Comparison of ENCODE assay signal across 8 cellular contexts in genomic region chr1:47424336-47424982, GRCh38. TPM values are rescaled to one million over a fixed set of nuclear protein-coding genes. Genes with fewer than 3 reads are reported as not detected.
DNase-seq lines count a peak whose midpoint lies in the region; ATAC-seq, FAIRE-seq and TF ChIP-seq lines count a peak whose summit lies in the region.

No MANE protein-coding gene starts in this region.

- BruUV-seq in endothelial cell of umbilical vein (replicated peaks; lab: Mats Ljungman, UMichigan): no TSS peak

- H3K27ac Mint-ChIP-seq in CD8-positive, alpha-beta T cell: no peak overlapping the region

- H3K4me1 ChIP-seq in CD8-positive, alpha-beta T cell (ENCODE audit: insufficient read depth, low read length): no peaks in the 10 kb centered on the region
- H3K4me1 ChIP-seq in HEK293 (ENCODE audit: control insufficient read depth, insufficient read depth, low read length) (no peaks in the 10 kb centered on the region), NT2/D1 (ENCODE audit: insufficient read depth, insufficient read length) (no peaks in the 10 kb centered on the region), endothelial cell of umbilical vein (ENCODE audit: control insufficient read depth, extremely low read depth, insufficient read depth, low read length) (no peaks in the 10 kb centered on the region)

- intact Hi-C loops in CD8-positive, alpha-beta T cell (cut with DNase I, micrococcal nuclease): loop anchor here in 1 of 2 experiments (10.0 kb wide), 1 partner anchor 230 kb away; the partner anchor contains the start of gene PDZK1IP1
- intact Hi-C loops in endothelial cell of umbilical vein (cut with micrococcal nuclease): loop anchor here (1.0 to 5.0 kb wide), 3 partner anchors 36 to 245 kb away; partner anchors contain the start of gene STIL

- TF ChIP-seq CTCF in CD8-positive, alpha-beta T cell (IDR thresholded peaks at IDR 0.05): peak; percentile 26
- peak; percentile 95 for TF ChIP-seq CTCF in HEK293 (tag by site-specific recombination; IDR thresholded peaks at IDR 0.05)
- TF ChIP-seq CTCF in endothelial cell of umbilical vein (IDR thresholded peaks at IDR 0.05; ENCODE audit: extremely low read depth in 1 of 2, insufficient read depth in 1 of 2, low read depth in 1 of 2, low read length in 2 of 2): peak; percentile 72 to 83

- DNase-seq in CD8-positive, alpha-beta T cell: no peak
- DNase-seq in NT2/D1 (ENCODE audit: low read depth, low spot score) (peak; percentile 87), endothelial cell of umbilical vein (ENCODE audit: low read depth, low spot score) (peak; percentile 29), pons (ENCODE audit: low spot score) (peak; percentile 48), NOMO-1 (lab: John Stamatoyannopoulos, UW; ENCODE audit: unreplicated experiment in 2 of 2) (no peak)
- DNase-seq in activated effector memory CD4-positive, alpha-beta T cell treated with anti-CD3 and anti-CD28 coated beads, Interleukin-2, amount 50 U/mL, for 16 hours: no peak
- no peak for DNase-seq in activated CD4-positive, alpha-beta T cell treated with anti-CD3 and anti-CD28 coated beads, Interleukin-2, amount 50 U/mL, for 1 hour

- dilution Hi-C loops in endothelial cell of umbilical vein (cut with MboI; ENCODE audit: extremely low pct_ligation_motif_present, low sequenced_read_pairs): no loop called here

- H3K79me2 ChIP-seq in endothelial cell of umbilical vein (ENCODE audit: control insufficient read depth, insufficient read depth, low read length): no peaks in the 10 kb centered on the region

- FAIRE-seq in endothelial cell of umbilical vein (lab: Jason Lieb, UNC): peak; percentile 73

- H3K4me1 Mint-ChIP-seq in CD8-positive, alpha-beta T cell (ENCODE audit: low read depth): peaks cover 2% of the 10 kb centered on the region

- peaks cover 10% of the 10 kb centered on the region for H3K27me3 ChIP-seq in CD8-positive, alpha-beta T cell (ENCODE audit: insufficient read depth, low read length)
- peaks cover 13% of the 10 kb centered on the region for H3K27me3 ChIP-seq in NT2/D1 (ENCODE audit: insufficient read depth, insufficient read length)
- H3K27me3 ChIP-seq in endothelial cell of umbilical vein (ENCODE audit: control insufficient read depth in 2 of 2, insufficient read depth in 2 of 2, low read length in 2 of 2): peaks cover 7 to 13% of the 10 kb centered on the region in 2 experiments

- no peaks in the 10 kb centered on the region for H3K36me3 ChIP-seq in CD8-positive, alpha-beta T cell (ENCODE audit: insufficient read depth, low read length)
- H3K36me3 ChIP-seq in HEK293 (ENCODE audit: control insufficient read depth in 2 of 2, insufficient read depth in 1 of 2, low read length in 2 of 2) (no peaks in the 10 kb centered on the region), NT2/D1 (ENCODE audit: insufficient read depth, insufficient read length, low read length) (no peaks in the 10 kb centered on the region), endothelial cell of umbilical vein (ENCODE audit: control insufficient read depth in 2 of 2, extremely low read depth in 1 of 2, insufficient read depth in 2 of 2, low read length in 2 of 2) (no peaks in the 10 kb centered on the region)

- no peaks in the 10 kb centered on the region for H3K36me3 Mint-ChIP-seq in CD8-positive, alpha-beta T cell

- no peaks in the 10 kb centered on the region for H4K20me1 ChIP-seq in endothelial cell of umbilical vein (replicated peaks; ENCODE audit: control insufficient read depth, extremely low read depth, insufficient read depth, low read length)

- H3K27me3 Mint-ChIP-seq in CD8-positive, alpha-beta T cell (ENCODE audit: low read depth): peaks cover 28% of the 10 kb centered on the region

- ATAC-seq in CD8-positive, alpha-beta T cell: no peak

- no peak overlapping the region for H3K4me2 ChIP-seq in endothelial cell of umbilical vein (ENCODE audit: insufficient read depth, low read length)

- no peak overlapping the region for H2AFZ ChIP-seq in endothelial cell of umbilical vein (ENCODE audit: low read depth, low read length)

- H3K4me3 Mint-ChIP-seq in CD8-positive, alpha-beta T cell: no peak overlapping the region

- H3K27ac ChIP-seq in CD8-positive, alpha-beta T cell (ENCODE audit: low read depth, low read length): no peak overlapping the region
- H3K27ac ChIP-seq in HEK293 (ENCODE audit: extremely low read depth, low read depth, low read length): no peak overlapping the region
- H3K27ac ChIP-seq in endothelial cell of umbilical vein (ENCODE audit: insufficient read depth, low read depth, low read length): no peak overlapping the region

- H3K9ac ChIP-seq in NT2/D1 (ENCODE audit: insufficient read length, low read depth) (no peak overlapping the region), endothelial cell of umbilical vein (replicated peaks; ENCODE audit: extremely low read depth, insufficient read depth, low read length) (no peak overlapping the region)

- CTCF ChIA-PET in CD8-positive, alpha-beta T cell (lab: Charles Lee): interaction anchor here (0.6 to 2.1 kb wide), 7 partner anchors 9 to 232 kb away, joined by 3 to 10 read pairs (median 3); partner anchors contain the start of gene FOXD2
- CTCF ChIA-PET in HEK293 (lab: Yijun Ruan, JAX) (interaction anchor here (0.6 to 13.6 kb wide), 22 partner anchors 8 to 601 kb away, joined by 3 to 151 read pairs (median 4); partner anchors contain the start of gene FOXD2), endothelial cell of umbilical vein (lab: Charles Lee) (interaction anchor here (1.0 to 3.7 kb wide), 6 partner anchors 10 to 302 kb away, joined by 3 to 46 read pairs (median 6); partner anchors contain the start of gene FOXD2)

- TF ChIP-seq POLR2A in endothelial cell of umbilical vein (IDR thresholded peaks at IDR 0.05; ENCODE audit: low read depth, low read length): no peak

- H3K4me3 ChIP-seq in CD8-positive, alpha-beta T cell (ENCODE audit: low read depth, low read length): no peak overlapping the region
- H3K4me3 ChIP-seq in HEK293 (ENCODE audit: low read depth, low read length) (no peak overlapping the region), NT2/D1 (ENCODE audit: insufficient read length, low read depth) (no peak overlapping the region), endothelial cell of umbilical vein (replicated peaks in 1 of 3; ENCODE audit: insufficient read depth in 1 of 3, low read depth in 1 of 3, low read length in 3 of 3) (no peak overlapping the region)

- POLR2A ChIA-PET in CD8-positive, alpha-beta T cell (lab: Charles Lee): no interaction called here
- POLR2A ChIA-PET in HEK293 (lab: Yijun Ruan, JAX): no interaction called here
- POLR2A ChIA-PET in endothelial cell of umbilical vein (lab: Charles Lee): no interaction called here

- H3K9me1 ChIP-seq in endothelial cell of umbilical vein (replicated peaks; ENCODE audit: control insufficient read depth, extremely low read depth, insufficient read depth, low read length): no peaks in the 10 kb centered on the region

- no peaks in the 10 kb centered on the region for H3K9me3 Mint-ChIP-seq in CD8-positive, alpha-beta T cell

- H3K9me3 ChIP-seq in CD8-positive, alpha-beta T cell (ENCODE audit: low read length): no peaks in the 10 kb centered on the region
- H3K9me3 ChIP-seq in HEK293 (ENCODE audit: control insufficient read depth, insufficient read depth, low read depth, low read length) (no peaks in the 10 kb centered on the region), NT2/D1 (ENCODE audit: insufficient read depth, low read length) (no peaks in the 10 kb centered on the region), endothelial cell of umbilical vein (replicated peaks; ENCODE audit: control insufficient read depth, insufficient read depth, low read length) (no peaks in the 10 kb centered on the region)

TF ChIP-seq in HEK293, 187 proteins besides CTCF, POLR2A, EP300 and RAD21 (continues in another document):
- no peak for TF ChIP-seq ZNF19 (tag by site-specific recombination; IDR thresholded peaks at IDR 0.05; ENCODE audit: low read depth)
- TF ChIP-seq ZNF266 (tag by site-specific recombination; IDR thresholded peaks at IDR 0.05; ENCODE audit: low read depth): no peak
- TF ChIP-seq GLI4 (tag by site-specific recombination; IDR thresholded peaks at IDR 0.05): no peak
- no peak for TF ChIP-seq GLIS1 (tag by site-specific recombination; IDR thresholded peaks at IDR 0.05)
- no peak for TF ChIP-seq ZNF426 (tag by site-specific recombination; IDR thresholded peaks at IDR 0.05)
- TF ChIP-seq OSR2 (tag by site-specific recombination; IDR thresholded peaks at IDR 0.05): no peak
- TF ChIP-seq PRDM1 (tag by site-specific recombination; IDR thresholded peaks at IDR 0.05): peak; percentile 98

TF ChIP-seq in endothelial cell of umbilical vein, 7 proteins besides CTCF, POLR2A, EP300 and RAD21 (continues in another document):
- TF ChIP-seq EZH2 (IDR thresholded peaks at IDR 0.05; ENCODE audit: borderline replicate concordance, low read depth, low read length, severe bottlenecking) (no peak), JUN (IDR thresholded peaks at IDR 0.05; ENCODE audit: borderline replicate concordance, insufficient read depth, insufficient read length, low read depth) (no peak), MAX (IDR thresholded peaks at IDR 0.05; ENCODE audit: insufficient read depth, insufficient read length) (no peak), POLR2AphosphoS5 (IDR thresholded peaks at IDR 0.05; ENCODE audit: insufficient read depth, low read depth, low read length) (no peak), MYC (IDR thresholded peaks at IDR 0.05; ENCODE audit: low read depth, low read length) (no peak)

RNA-seq across cellular contexts. Expression of gene FOXE3, which starts 8.4 kb away (rescaled TPM):
- not detected for total RNA-seq in CD8-positive, alpha-beta T cell
- total RNA-seq in endothelial cell of umbilical vein: not detected in 2 replicates
- 0.06 TPM in 1 of 2 replicates, not detected in the other for polyA plus RNA-seq in endothelial cell of umbilical vein
- polyA plus RNA-seq in endothelial cell of umbilical vein (2011; cell fraction: cytosol; rRNA removed): not detected in 2 replicates
- not detected in 2 replicates for polyA plus RNA-seq in endothelial cell of umbilical vein (2011; cell fraction: nucleus; rRNA removed)
- polyA plus RNA-seq in endothelial cell of umbilical vein (2012): not detected in 2 replicates
- polyA minus RNA-seq in endothelial cell of umbilical vein: not detected in 2 replicates
- polyA minus RNA-seq in endothelial cell of umbilical vein (2011; cell fraction: cytosol; rRNA and poly(A)+ RNA removed): not detected
- polyA minus RNA-seq in endothelial cell of umbilical vein (2011; cell fraction: nucleus; rRNA and poly(A)+ RNA removed): not detected in 2 replicates

RNA-seq across cellular contexts. Expression of gene FOXD2, which starts 13.4 kb away (rescaled TPM):
- under 1 TPM; 0.35 to 0.56 TPM for total RNA-seq in CD8-positive, alpha-beta T cell
- 0.07 and 0.09 TPM in 2 replicates for total RNA-seq in endothelial cell of umbilical vein
- 0.01 and 0.03 TPM in 2 replicates for polyA plus RNA-seq in endothelial cell of umbilical vein
- 0.01 TPM in 1 of 2 replicates, not detected in the other for polyA plus RNA-seq in endothelial cell of umbilical vein (2011; cell fraction: cytosol; rRNA removed)
- polyA plus RNA-seq in endothelial cell of umbilical vein (2011; cell fraction: nucleus; rRNA removed): not detected in 2 replicates
- 0.04 and 0.16 TPM in 2 replicates for polyA plus RNA-seq in endothelial cell of umbilical vein (2012)
- polyA minus RNA-seq in endothelial cell of umbilical vein: 0.06 TPM in 1 of 2 replicates, not detected in the other
- polyA minus RNA-seq in endothelial cell of umbilical vein (2011; cell fraction: cytosol; rRNA and poly(A)+ RNA removed): 0.51 TPM
- polyA minus RNA-seq in endothelial cell of umbilical vein (2011; cell fraction: nucleus; rRNA and poly(A)+ RNA removed): 0.10 TPM in 2 replicates

Comparison
In these comparisons a context has a peak if more than half of its experiments do, and no peak if none do; other contexts are left out.
1. DNase-seq: peak in NT2/D1 (single experiment), endothelial cell of umbilical vein (single experiment) and pons (single experiment); none in CD8-positive, alpha-beta T cell (0 of 7), activated effector memory CD4-positive, alpha-beta T cell treated with anti-CD3 and anti-CD28 coated beads, Interleukin-2, amount 50 U/mL, for 16 hours (single experiment), NOMO-1 (0 of 2) and activated CD4-positive, alpha-beta T cell treated with anti-CD3 and anti-CD28 coated beads, Interleukin-2, amount 50 U/mL, for 1 hour (single experiment).
2. CTCF ChIP-seq: peak in every context shown above with its lines; median percentile 95 in HEK293; 78 in endothelial cell of umbilical vein; 26 in CD8-positive, alpha-beta T cell.